ENCODE assay signal across 17 cellular contexts in the genomic region with DNA sequence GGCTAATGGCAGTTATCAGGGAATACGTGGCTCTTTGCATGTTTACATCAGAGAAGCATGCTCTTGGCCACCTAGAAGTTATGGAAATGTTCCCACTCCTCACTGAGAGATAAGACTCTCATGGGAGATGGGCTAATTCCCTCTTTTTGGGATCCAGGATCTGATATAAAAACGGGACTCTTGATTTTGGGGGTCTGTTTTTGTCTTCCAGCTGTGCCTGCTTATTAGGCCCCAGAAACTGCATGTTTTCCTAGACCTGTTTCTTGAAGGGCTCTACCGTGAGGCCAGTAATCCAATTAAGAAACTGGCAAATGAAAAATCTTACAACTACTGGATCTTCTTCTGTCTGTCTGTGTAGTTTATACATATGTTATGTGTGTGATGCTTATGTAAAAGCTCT.
"Had no signal": no experiment of that assay in that cellular context is flagged by ENCODE, and none has a peak within 500 bp of the region (broad histone marks: within the 10 kb centered on the region; RNA-seq: fewer than 3 reads in every experiment).

No MANE protein-coding gene starts in this region.

- H3K36me3 ChIP-seq: brain microvascular endothelial cell, ovary had no signal

- DNase-seq: activated CD4-positive, alpha-beta T cell treated with anti-CD3 and anti-CD28 coated beads, Interleukin-2, amount 50 U/mL, for 4 hours; activated effector memory CD4-positive, alpha-beta T cell treated with Interleukin-2 at 50 U/mL for 16 hours; activated T-cell treated with anti-CD3 and anti-CD28 coated beads, Interleukin-2, amount 50 U/mL, for 1 hour; amniotic stem cell; brain microvascular endothelial cell; dermis blood vessel endothelial cell; esophagus squamous epithelium; foreskin fibroblast; head of caudate nucleus; left colon; mesenchymal stem cell; ovary; stimulated activated CD4-positive, alpha-beta T cell treated with anti-CD3 and anti-CD28 coated beads, Interleukin-2, amount 100 ng/mL, for 48 hours; stimulated activated naive CD4-positive, alpha-beta T cell treated with Interleukin-2 at 50 U/mL for 16 hours; T-helper 17 cell; upper lobe of left lung had no signal

- H3K4me3 ChIP-seq: esophagus squamous epithelium, ovary, upper lobe of left lung had no signal

- H3K9me3 ChIP-seq: ovary had no signal

- ATAC-seq: left colon, T-helper 17 cell had no signal

- H3K27me3 ChIP-seq: brain microvascular endothelial cell, esophagus squamous epithelium, ovary, upper lobe of left lung had no signal

- H3K4me1 Mint-ChIP-seq: activated naive CD4-positive, alpha-beta T cell treated with anti-CD3 and anti-CD28 coated beads, Interleukin-2, amount 50 U/mL, for 24 hours; T-helper 17 cell had no signal

- H3K27me3 Mint-ChIP-seq: activated naive CD4-positive, alpha-beta T cell treated with anti-CD3 and anti-CD28 coated beads, Interleukin-2, amount 50 U/mL, for 24 hours; T-helper 17 cell had no signal

- H3K27ac ChIP-seq: brain microvascular endothelial cell, esophagus squamous epithelium, ovary, upper lobe of left lung had no signal

- H3K4me3 Mint-ChIP-seq: activated naive CD4-positive, alpha-beta T cell treated with anti-CD3 and anti-CD28 coated beads, Interleukin-2, amount 50 U/mL, for 24 hours; T-helper 17 cell had no signal

- H3K27ac Mint-ChIP-seq: T-helper 17 cell had no signal

- H3K4me1 ChIP-seq: upper lobe of left lung had no signal
